In genomic region chrX:40722930-40723329, GRCh38 we compare ENCODE assay signal across 18 cellular contexts. TPM values are rescaled to one million over a fixed set of nuclear protein-coding genes. Genes with fewer than 3 reads are reported as not detected.
DNase-seq lines count a peak whose midpoint lies in the region; ATAC-seq and TF ChIP-seq lines count a peak whose summit lies in the region.
"Had no signal": no experiment of that assay in that cellular context is flagged by ENCODE, and none has a peak within 500 bp of the region (broad histone marks: within the 10 kb centered on the region; RNA-seq: fewer than 3 reads in every experiment).

No MANE protein-coding gene starts in this region.

- intact Hi-C loops in natural killer cell (cut with micrococcal nuclease) = no loop called here
- intact Hi-C loops in body of pancreas (cut with DNase I) = no loop called here

- H3K36me3 ChIP-seq in body of pancreas (replicated peaks in 1 of 2; ENCODE audit: insufficient read depth in 1 of 2, low read depth in 2 of 2) (no peaks in the 10 kb centered on the region), osteoblast (ENCODE audit: insufficient read depth, low read length) (no peaks in the 10 kb centered on the region)

- H3K27ac ChIP-seq in body of pancreas (no peak overlapping the region), osteoblast (ENCODE audit: low read depth, low read length) (no peak overlapping the region)

- no peak for TF ChIP-seq POLR2A in body of pancreas (IDR thresholded peaks at IDR 0.05)

- H3K9me3 Mint-ChIP-seq in natural killer cell (no peaks in the 10 kb centered on the region), T-cell (no peaks in the 10 kb centered on the region), mesothelial cell of epicardium (peaks cover 28% of the 10 kb centered on the region)
- H3K9me3 Mint-ChIP-seq in natural killer cell treated with Interleukin-12 subunit alpha and Interleukin-12 subunit beta and Interleukin-15 and Interleukin-18, amount 100 ng/mL, for 72 hours = no peaks in the 10 kb centered on the region
- no peaks in the 10 kb centered on the region for H3K9me3 Mint-ChIP-seq in activated naive CD8-positive, alpha-beta T cell treated with anti-CD3 and anti-CD28 coated beads for 36 hours
- H3K9me3 Mint-ChIP-seq: HFFc6 had no signal

- H3K36me3 Mint-ChIP-seq in natural killer cell (peaks cover 16% of the 10 kb centered on the region), T-cell (peaks cover 51% of the 10 kb centered on the region), mesothelial cell of epicardium (peaks cover 29% of the 10 kb centered on the region)
- peaks cover 19% of the 10 kb centered on the region for H3K36me3 Mint-ChIP-seq in natural killer cell treated with Interleukin-12 subunit alpha and Interleukin-12 subunit beta and Interleukin-15 and Interleukin-18, amount 100 ng/mL, for 72 hours
- peaks cover 59% of the 10 kb centered on the region for H3K36me3 Mint-ChIP-seq in activated naive CD8-positive, alpha-beta T cell treated with anti-CD3 and anti-CD28 coated beads for 36 hours

- H2AFZ ChIP-seq in osteoblast (ENCODE audit: low read length) = no peak overlapping the region

- H3K27ac Mint-ChIP-seq in natural killer cell (peak overlapping the region; percentile 14 to 80), T-cell (peak overlapping the region; percentile 40), mesothelial cell of epicardium (no peak overlapping the region)
- H3K27ac Mint-ChIP-seq in natural killer cell treated with Interleukin-12 subunit alpha and Interleukin-12 subunit beta and Interleukin-15 and Interleukin-18, amount 100 ng/mL, for 72 hours = no peak overlapping the region
- peak overlapping the region; percentile 14 for H3K27ac Mint-ChIP-seq in activated naive CD8-positive, alpha-beta T cell treated with anti-CD3 and anti-CD28 coated beads for 36 hours
- H3K27ac Mint-ChIP-seq: HFFc6 had no signal

- H3K4me3 ChIP-seq in body of pancreas = no peak overlapping the region
- no peak overlapping the region for H3K4me3 ChIP-seq in osteoblast (ENCODE audit: insufficient read depth, low read length)

- ATAC-seq in natural killer cell (no peak), T-cell (replicated peaks in 1 of 4) (peak in 1 of 4 experiments; percentile 64), body of pancreas (no peak)
- no peak for ATAC-seq in natural killer cell treated with Interleukin-12 subunit alpha and Interleukin-12 subunit beta and Interleukin-15 and Interleukin-18, amount 100 ng/mL, for 72 hours
- ATAC-seq: Panc1, Right ventricle myocardium inferior had no signal

- no peaks in the 10 kb centered on the region for H3K9me3 ChIP-seq in body of pancreas
- no peaks in the 10 kb centered on the region for H3K9me3 ChIP-seq in osteoblast (ENCODE audit: low read depth, low read length)

- peaks cover 46% of the 10 kb centered on the region for H3K79me2 ChIP-seq in osteoblast (ENCODE audit: insufficient read depth, low read length)

- no peak overlapping the region for H3K4me3 Mint-ChIP-seq in natural killer cell
- no peak overlapping the region for H3K4me3 Mint-ChIP-seq in natural killer cell treated with Interleukin-12 subunit alpha and Interleukin-12 subunit beta and Interleukin-15 and Interleukin-18, amount 100 ng/mL, for 72 hours
- peak overlapping the region in 1 of 3 donors; percentile 42 for H3K4me3 Mint-ChIP-seq in T-cell
- H3K4me3 Mint-ChIP-seq in activated naive CD8-positive, alpha-beta T cell treated with anti-CD3 and anti-CD28 coated beads for 36 hours = no peak overlapping the region
- H3K4me3 Mint-ChIP-seq in mesothelial cell of epicardium = no peak overlapping the region
- H3K4me3 Mint-ChIP-seq: HFFc6 had no signal

- no peaks in the 10 kb centered on the region for H3K4me1 ChIP-seq in body of pancreas
- H3K4me1 ChIP-seq in osteoblast (ENCODE audit: insufficient read depth, low read length) = peaks cover 12% of the 10 kb centered on the region

- CTCF ChIA-PET in T-cell (lab: Charles Lee) = no interaction called here

- DNase-seq in natural killer cell (no peak), T-cell (no peak), body of pancreas (no peak), osteoblast (ENCODE audit: insufficient read length, low spot score, missing footprints) (no peak), mesothelial cell of epicardium (ENCODE audit: low spot score in 2 of 2, unreplicated experiment in 2 of 2) (no peak)
- no peak for DNase-seq in natural killer cell treated with Interleukin-12 subunit alpha and Interleukin-12 subunit beta and Interleukin-15 and Interleukin-18, amount 100 ng/mL, for 72 hours (ENCODE audit: low spot score)
- DNase-seq in activated naive CD8-positive, alpha-beta T cell treated with anti-CD3 and anti-CD28 coated beads for 36 hours = no peak
- DNase-seq: COR-L47, DMS153, EL, HFFc6, KG1, NCI-H1092, NCI-H1694, NCI-H2171 treated with DMSO at 0.1 percent for 48 hours, NCI-H774 had no signal

- no peaks in the 10 kb centered on the region for H3K27me3 ChIP-seq in body of pancreas
- no peaks in the 10 kb centered on the region for H3K27me3 ChIP-seq in osteoblast (ENCODE audit: insufficient read depth, low read length)

- H4K20me1 ChIP-seq in osteoblast (ENCODE audit: insufficient read depth, low read length) = peaks cover 13% of the 10 kb centered on the region

- 69 to 100% methylated on average over 1 of the region's 1 CpG for WGBS in body of pancreas, 2 donors

- H3K4me1 Mint-ChIP-seq in natural killer cell (peaks cover 26 to 46% of the 10 kb centered on the region in 2 donors), T-cell (peaks cover 56 to 67% (median 66%) of the 10 kb centered on the region in 3 donors), mesothelial cell of epicardium (peaks cover 3% of the 10 kb centered on the region)
- H3K4me1 Mint-ChIP-seq in natural killer cell treated with Interleukin-12 subunit alpha and Interleukin-12 subunit beta and Interleukin-15 and Interleukin-18, amount 100 ng/mL, for 72 hours (ENCODE audit: low read depth in 2 of 2) = peaks cover 25 to 36% of the 10 kb centered on the region in 2 donors
- H3K4me1 Mint-ChIP-seq in activated naive CD8-positive, alpha-beta T cell treated with anti-CD3 and anti-CD28 coated beads for 36 hours = peaks cover 43% of the 10 kb centered on the region

- TF ChIP-seq CTCF in natural killer cell (IDR thresholded peaks at IDR 0.05) (no peak), body of pancreas (IDR thresholded peaks at IDR 0.05) (no peak), osteoblast (IDR thresholded peaks at IDR 0.05; ENCODE audit: extremely low read depth, low read depth, low read length) (no peak), mesothelial cell of epicardium (IDR thresholded peaks at IDR 0.05; ENCODE audit: unreplicated experiment) (no peak)

- H3K4me2 ChIP-seq in osteoblast (ENCODE audit: insufficient read depth, low read length) = no peak overlapping the region

- POLR2A ChIA-PET in T-cell (lab: Charles Lee) = no interaction called here

- H3K27me3 Mint-ChIP-seq in natural killer cell (ENCODE audit: low read depth in 2 of 2) (no peaks in the 10 kb centered on the region), T-cell (no peaks in the 10 kb centered on the region), mesothelial cell of epicardium (ENCODE audit: low read depth) (no peaks in the 10 kb centered on the region)
- no peaks in the 10 kb centered on the region for H3K27me3 Mint-ChIP-seq in natural killer cell treated with Interleukin-12 subunit alpha and Interleukin-12 subunit beta and Interleukin-15 and Interleukin-18, amount 100 ng/mL, for 72 hours
- H3K27me3 Mint-ChIP-seq in activated naive CD8-positive, alpha-beta T cell treated with anti-CD3 and anti-CD28 coated beads for 36 hours = no peaks in the 10 kb centered on the region

RNA-seq across cellular contexts. Expression of gene MED14, which starts 12.4 kb away (rescaled TPM):
- 10 to 100 TPM; 55.3 to 79.1 (median 66.1) TPM for total RNA-seq in natural killer cell
- total RNA-seq in natural killer cell treated with Interleukin-12 subunit alpha and Interleukin-12 subunit beta and Interleukin-15 and Interleukin-18, amount 100 ng/mL, for 72 hours = 10 to 100 TPM; 34.1 to 48.2 TPM
- 10 to 100 TPM; 30.7 to 56.0 (median 43.2) TPM for total RNA-seq in T-cell
- total RNA-seq in activated naive CD8-positive, alpha-beta T cell treated with anti-CD3 and anti-CD28 coated beads for 36 hours = 10 to 100 TPM; 38.8 to 41.4 TPM
- total RNA-seq in body of pancreas = 10 to 100 TPM; 21.4 to 27.0 TPM
- 34.7 and 37.1 TPM in 2 replicates for total RNA-seq in osteoblast
- total RNA-seq in mesothelial cell of epicardium = 41.6 to 46.8 TPM (median 42.0 TPM) in 3 replicates

Comparison
In these comparisons a context has a peak if more than half of its experiments do, and no peak if none do; other contexts are left out.
1. H3K27ac Mint-ChIP-seq: peak in natural killer cell (2 of 2), T-cell (2 of 2) and activated naive CD8-positive, alpha-beta T cell treated with anti-CD3 and anti-CD28 coated beads for 36 hours (single experiment); none in natural killer cell treated with Interleukin-12 subunit alpha and Interleukin-12 subunit beta and Interleukin-15 and Interleukin-18, amount 100 ng/mL, for 72 hours (0 of 2) and mesothelial cell of epicardium (single experiment).